ENCODE assay signal across 1 cellular context in the genomic region with DNA sequence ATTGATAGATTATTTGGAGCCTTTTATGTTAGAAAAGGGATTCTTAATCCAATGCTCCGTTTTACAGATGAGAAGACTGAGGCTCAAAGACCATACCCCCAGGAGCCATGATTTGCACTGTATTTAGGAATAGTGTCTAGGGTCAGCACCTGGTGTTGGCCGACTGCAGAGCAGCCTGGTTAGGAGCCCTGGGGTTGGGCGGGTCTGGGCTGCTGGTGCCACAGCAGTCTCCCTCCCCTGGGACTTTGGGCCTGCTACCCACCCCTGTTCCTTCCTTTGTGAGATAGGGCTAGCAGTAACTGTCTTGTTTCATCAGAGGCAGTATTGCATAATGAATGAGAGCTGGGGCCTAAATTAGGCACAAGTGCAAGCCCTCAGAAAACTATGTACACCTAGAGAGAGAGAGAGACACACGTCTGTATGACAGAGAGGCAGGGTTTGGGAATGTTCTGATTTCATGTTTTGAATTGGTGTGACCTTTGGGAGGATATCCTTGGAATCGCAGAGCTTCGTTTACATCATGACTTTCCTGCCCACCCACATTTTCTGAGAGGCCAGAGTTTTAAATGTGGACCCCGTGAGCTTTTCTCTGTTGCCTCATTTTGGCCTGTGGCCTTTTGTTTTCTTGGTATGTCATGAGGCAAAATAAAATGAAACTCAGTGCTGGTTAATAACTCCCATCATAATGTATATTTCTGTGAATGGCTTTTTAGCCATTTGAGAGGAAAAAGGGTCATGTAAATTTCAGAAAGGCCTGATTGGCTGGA.
TF ChIP-seq lines count a peak whose summit lies in the region.

No MANE protein-coding gene starts in this region.

TF ChIP-seq in HepG2, 621 proteins besides CTCF, POLR2A, EP300 and RAD21 (continued from another document and continues in another):
- TF ChIP-seq, protein P1, sequence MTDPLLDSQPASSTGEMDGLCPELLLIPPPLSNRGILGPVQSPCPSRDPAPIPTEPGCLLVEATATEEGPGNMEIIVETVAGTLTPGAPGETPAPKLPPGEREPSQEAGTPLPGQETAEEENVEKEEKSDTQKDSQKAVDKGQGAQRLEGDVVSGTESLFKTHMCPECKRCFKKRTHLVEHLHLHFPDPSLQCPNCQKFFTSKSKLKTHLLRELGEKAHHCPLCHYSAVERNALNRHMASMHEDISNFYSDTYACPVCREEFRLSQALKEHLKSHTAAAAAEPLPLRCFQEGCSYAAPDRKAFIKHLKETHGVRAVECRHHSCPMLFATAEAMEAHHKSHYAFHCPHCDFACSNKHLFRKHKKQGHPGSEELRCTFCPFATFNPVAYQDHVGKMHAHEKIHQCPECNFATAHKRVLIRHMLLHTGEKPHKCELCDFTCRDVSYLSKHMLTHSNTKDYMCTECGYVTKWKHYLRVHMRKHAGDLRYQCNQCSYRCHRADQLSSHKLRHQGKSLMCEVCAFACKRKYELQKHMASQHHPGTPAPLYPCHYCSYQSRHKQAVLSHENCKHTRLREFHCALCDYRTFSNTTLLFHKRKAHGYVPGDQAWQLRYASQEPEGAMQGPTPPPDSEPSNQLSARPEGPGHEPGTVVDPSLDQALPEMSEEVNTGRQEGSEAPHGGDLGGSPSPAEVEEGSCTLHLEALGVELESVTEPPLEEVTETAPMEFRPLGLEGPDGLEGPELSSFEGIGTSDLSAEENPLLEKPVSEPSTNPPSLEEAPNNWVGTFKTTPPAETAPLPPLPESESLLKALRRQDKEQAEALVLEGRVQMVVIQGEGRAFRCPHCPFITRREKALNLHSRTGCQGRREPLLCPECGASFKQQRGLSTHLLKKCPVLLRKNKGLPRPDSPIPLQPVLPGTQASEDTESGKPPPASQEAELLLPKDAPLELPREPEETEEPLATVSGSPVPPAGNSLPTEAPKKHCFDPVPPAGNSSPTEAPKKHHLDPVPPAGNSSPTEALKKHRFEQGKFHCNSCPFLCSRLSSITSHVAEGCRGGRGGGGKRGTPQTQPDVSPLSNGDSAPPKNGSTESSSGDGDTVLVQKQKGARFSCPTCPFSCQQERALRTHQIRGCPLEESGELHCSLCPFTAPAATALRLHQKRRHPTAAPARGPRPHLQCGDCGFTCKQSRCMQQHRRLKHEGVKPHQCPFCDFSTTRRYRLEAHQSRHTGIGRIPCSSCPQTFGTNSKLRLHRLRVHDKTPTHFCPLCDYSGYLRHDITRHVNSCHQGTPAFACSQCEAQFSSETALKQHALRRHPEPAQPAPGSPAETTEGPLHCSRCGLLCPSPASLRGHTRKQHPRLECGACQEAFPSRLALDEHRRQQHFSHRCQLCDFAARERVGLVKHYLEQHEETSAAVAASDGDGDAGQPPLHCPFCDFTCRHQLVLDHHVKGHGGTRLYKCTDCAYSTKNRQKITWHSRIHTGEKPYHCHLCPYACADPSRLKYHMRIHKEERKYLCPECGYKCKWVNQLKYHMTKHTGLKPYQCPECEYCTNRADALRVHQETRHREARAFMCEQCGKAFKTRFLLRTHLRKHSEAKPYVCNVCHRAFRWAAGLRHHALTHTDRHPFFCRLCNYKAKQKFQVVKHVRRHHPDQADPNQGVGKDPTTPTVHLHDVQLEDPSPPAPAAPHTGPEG (CRISPR knock-in tag; IDR thresholded peaks at IDR 0.05), result no peak
- TF ChIP-seq RXRB (CRISPR knock-in tag; IDR thresholded peaks at IDR 0.05; ENCODE audit: borderline replicate concordance), result peak; percentile 87
- TF ChIP-seq ZBTB7B (CRISPR knock-in tag; IDR thresholded peaks at IDR 0.05), result peak; percentile 85; the same call in 1 of the 2 replicates
- TF ChIP-seq TBX3 (IDR thresholded peaks at IDR 0.05; ENCODE audit: borderline replicate concordance), result no peak
- no peak for TF ChIP-seq TBL1XR1 (IDR thresholded peaks at IDR 0.05; ENCODE audit: borderline replicate concordance, low read length, partially characterized antibody)
- TF ChIP-seq HMG20A (CRISPR knock-in tag; IDR thresholded peaks at IDR 0.05; ENCODE audit: borderline replicate concordance), result peak; percentile 74; the same call in 1 of the 2 replicates
- 0 out of 2 replicates have a peak, but pooled peaks have one; percentile 38 for TF ChIP-seq SP4 (CRISPR knock-in tag; IDR thresholded peaks at IDR 0.05)
- TF ChIP-seq NCOA5 (CRISPR knock-in tag; IDR thresholded peaks at IDR 0.05), result no peak
- TF ChIP-seq, protein P2, sequence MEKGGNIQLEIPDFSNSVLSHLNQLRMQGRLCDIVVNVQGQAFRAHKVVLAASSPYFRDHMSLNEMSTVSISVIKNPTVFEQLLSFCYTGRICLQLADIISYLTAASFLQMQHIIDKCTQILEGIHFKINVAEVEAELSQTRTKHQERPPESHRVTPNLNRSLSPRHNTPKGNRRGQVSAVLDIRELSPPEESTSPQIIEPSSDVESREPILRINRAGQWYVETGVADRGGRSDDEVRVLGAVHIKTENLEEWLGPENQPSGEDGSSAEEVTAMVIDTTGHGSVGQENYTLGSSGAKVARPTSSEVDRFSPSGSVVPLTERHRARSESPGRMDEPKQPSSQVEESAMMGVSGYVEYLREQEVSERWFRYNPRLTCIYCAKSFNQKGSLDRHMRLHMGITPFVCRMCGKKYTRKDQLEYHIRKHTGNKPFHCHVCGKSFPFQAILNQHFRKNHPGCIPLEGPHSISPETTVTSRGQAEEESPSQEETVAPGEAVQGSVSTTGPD (CRISPR knock-in tag; IDR thresholded peaks at IDR 0.05), result no peak
- peak; percentile 17 for TF ChIP-seq XRCC5 (optimal IDR thresholded peaks at IDR 0.05; ENCODE audit: low read length)
- no peak for TF ChIP-seq ZNF274 (CRISPR knock-in tag; IDR thresholded peaks at IDR 0.05)
- TF ChIP-seq CEBPB (IDR thresholded peaks at IDR 0.05; ENCODE audit: borderline replicate concordance, low read depth, low read length), result peak; percentile 90
- TF ChIP-seq, protein P3, sequence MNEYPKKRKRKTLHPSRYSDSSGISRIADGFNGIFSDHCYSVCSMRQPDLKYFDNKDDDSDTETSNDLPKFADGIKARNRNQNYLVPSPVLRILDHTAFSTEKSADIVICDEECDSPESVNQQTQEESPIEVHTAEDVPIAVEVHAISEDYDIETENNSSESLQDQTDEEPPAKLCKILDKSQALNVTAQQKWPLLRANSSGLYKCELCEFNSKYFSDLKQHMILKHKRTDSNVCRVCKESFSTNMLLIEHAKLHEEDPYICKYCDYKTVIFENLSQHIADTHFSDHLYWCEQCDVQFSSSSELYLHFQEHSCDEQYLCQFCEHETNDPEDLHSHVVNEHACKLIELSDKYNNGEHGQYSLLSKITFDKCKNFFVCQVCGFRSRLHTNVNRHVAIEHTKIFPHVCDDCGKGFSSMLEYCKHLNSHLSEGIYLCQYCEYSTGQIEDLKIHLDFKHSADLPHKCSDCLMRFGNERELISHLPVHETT (CRISPR knock-in tag; conservative IDR thresholded peaks at IDR 0.05), result peak; percentile 35; the same call in 1 of the 2 replicates
- TF ChIP-seq HDAC2 (CRISPR knock-in tag; IDR thresholded peaks at IDR 0.05), result peak; percentile 92
- no peak for TF ChIP-seq GATAD1 (CRISPR knock-in tag; IDR thresholded peaks at IDR 0.05)
- TF ChIP-seq NKX3-1 (CRISPR knock-in tag; IDR thresholded peaks at IDR 0.05), result no peak
- TF ChIP-seq EHMT2 (IDR thresholded peaks at IDR 0.05; ENCODE audit: borderline replicate concordance, low read depth, low read length), result no peak; the same call in 1 of the 2 replicates
- TF ChIP-seq, protein P4, sequence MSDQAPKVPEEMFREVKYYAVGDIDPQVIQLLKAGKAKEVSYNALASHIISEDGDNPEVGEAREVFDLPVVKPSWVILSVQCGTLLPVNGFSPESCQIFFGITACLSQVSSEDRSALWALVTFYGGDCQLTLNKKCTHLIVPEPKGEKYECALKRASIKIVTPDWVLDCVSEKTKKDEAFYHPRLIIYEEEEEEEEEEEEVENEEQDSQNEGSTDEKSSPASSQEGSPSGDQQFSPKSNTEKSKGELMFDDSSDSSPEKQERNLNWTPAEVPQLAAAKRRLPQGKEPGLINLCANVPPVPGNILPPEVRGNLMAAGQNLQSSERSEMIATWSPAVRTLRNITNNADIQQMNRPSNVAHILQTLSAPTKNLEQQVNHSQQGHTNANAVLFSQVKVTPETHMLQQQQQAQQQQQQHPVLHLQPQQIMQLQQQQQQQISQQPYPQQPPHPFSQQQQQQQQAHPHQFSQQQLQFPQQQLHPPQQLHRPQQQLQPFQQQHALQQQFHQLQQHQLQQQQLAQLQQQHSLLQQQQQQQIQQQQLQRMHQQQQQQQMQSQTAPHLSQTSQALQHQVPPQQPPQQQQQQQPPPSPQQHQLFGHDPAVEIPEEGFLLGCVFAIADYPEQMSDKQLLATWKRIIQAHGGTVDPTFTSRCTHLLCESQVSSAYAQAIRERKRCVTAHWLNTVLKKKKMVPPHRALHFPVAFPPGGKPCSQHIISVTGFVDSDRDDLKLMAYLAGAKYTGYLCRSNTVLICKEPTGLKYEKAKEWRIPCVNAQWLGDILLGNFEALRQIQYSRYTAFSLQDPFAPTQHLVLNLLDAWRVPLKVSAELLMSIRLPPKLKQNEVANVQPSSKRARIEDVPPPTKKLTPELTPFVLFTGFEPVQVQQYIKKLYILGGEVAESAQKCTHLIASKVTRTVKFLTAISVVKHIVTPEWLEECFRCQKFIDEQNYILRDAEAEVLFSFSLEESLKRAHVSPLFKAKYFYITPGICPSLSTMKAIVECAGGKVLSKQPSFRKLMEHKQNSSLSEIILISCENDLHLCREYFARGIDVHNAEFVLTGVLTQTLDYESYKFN (CRISPR knock-in tag; conservative IDR thresholded peaks at IDR 0.05), result peak; percentile 87
- no peak for TF ChIP-seq HMGA1 (CRISPR knock-in tag; conservative IDR thresholded peaks at IDR 0.05)
- TF ChIP-seq ZMYM3 (CRISPR knock-in tag; IDR thresholded peaks at IDR 0.05), result peak; percentile 99
- peak; percentile 61; the same call in 1 of the 2 replicates for TF ChIP-seq HOXD1 (CRISPR knock-in tag; IDR thresholded peaks at IDR 0.05)
- TF ChIP-seq SAP130 (CRISPR knock-in tag; IDR thresholded peaks at IDR 0.05; ENCODE audit: low read depth), result peak; percentile 67
- no peak for TF ChIP-seq EEA1 (CRISPR knock-in tag; IDR thresholded peaks at IDR 0.05; ENCODE audit: borderline replicate concordance)
- no peak for TF ChIP-seq TCF7L2 (IDR thresholded peaks at IDR 0.05; ENCODE audit: low read depth, low read length)
- 0 out of 2 replicates have a peak, but pooled peaks have one; percentile 41 for TF ChIP-seq NFIC (IDR thresholded peaks at IDR 0.05; ENCODE audit: low read length)
- TF ChIP-seq ZNF121 (CRISPR knock-in tag; IDR thresholded peaks at IDR 0.05), result 0 out of 2 replicates have a peak, but pooled peaks have one; percentile 21
- no peak for TF ChIP-seq ZNF792 (CRISPR knock-in tag; IDR thresholded peaks at IDR 0.05)
- TF ChIP-seq, protein P5, sequence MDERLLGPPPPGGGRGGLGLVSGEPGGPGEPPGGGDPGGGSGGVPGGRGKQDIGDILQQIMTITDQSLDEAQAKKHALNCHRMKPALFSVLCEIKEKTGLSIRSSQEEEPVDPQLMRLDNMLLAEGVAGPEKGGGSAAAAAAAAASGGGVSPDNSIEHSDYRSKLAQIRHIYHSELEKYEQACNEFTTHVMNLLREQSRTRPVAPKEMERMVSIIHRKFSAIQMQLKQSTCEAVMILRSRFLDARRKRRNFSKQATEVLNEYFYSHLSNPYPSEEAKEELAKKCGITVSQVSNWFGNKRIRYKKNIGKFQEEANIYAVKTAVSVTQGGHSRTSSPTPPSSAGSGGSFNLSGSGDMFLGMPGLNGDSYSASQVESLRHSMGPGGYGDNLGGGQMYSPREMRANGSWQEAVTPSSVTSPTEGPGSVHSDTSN (CRISPR knock-in tag; IDR thresholded peaks at IDR 0.05), result no peak
- TF ChIP-seq BORCS8-MEF2B (CRISPR knock-in tag; IDR thresholded peaks at IDR 0.05), result 0 out of 2 replicates have a peak, but pooled peaks have one; percentile 39
- TF ChIP-seq TGIF2 (CRISPR knock-in tag; IDR thresholded peaks at IDR 0.05), result peak; percentile 83
- peak; percentile 19; the same call in 1 of the 2 replicates for TF ChIP-seq ERF (CRISPR knock-in tag; IDR thresholded peaks at IDR 0.05)
- TF ChIP-seq, protein P6, sequence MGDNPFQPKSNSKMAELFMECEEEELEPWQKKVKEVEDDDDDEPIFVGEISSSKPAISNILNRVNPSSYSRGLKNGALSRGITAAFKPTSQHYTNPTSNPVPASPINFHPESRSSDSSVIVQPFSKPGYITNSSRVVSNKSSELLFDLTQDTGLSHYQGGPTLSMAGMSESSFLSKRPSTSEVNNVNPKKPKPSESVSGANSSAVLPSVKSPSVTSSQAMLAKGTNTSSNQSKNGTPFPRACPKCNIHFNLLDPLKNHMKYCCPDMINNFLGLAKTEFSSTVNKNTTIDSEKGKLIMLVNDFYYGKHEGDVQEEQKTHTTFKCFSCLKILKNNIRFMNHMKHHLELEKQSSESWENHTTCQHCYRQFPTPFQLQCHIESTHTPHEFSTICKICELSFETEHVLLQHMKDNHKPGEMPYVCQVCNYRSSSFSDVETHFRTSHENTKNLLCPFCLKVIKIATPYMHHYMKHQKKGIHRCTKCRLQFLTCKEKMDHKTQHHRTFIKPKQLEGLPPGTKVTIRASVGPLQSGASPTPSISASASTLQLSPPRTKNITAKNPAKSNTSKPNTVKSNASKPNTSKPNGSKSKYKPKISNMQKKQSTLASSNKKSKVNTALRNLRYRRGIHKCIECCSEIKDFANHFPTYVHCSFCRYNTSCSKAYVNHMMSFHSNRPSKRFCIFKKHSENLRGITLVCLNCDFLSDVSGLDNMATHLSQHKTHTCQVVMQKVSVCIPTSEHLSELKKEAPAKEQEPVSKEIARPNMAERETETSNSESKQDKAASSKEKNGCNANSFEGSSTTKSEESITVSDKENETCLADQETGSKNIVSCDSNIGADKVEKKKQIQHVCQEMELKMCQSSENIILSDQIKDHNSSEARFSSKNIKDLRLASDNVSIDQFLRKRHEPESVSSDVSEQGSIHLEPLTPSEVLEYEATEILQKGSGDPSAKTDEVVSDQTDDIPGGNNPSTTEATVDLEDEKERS (CRISPR knock-in tag; IDR thresholded peaks at IDR 0.05), result no peak; the same call in 1 of the 2 replicates
- 0 out of 2 replicates have a peak, but pooled peaks have one; percentile 22 for TF ChIP-seq ZNF605 (CRISPR knock-in tag; IDR thresholded peaks at IDR 0.05)
- peak; percentile 33; the same call in 1 of the 2 replicates for TF ChIP-seq KLF6 (CRISPR knock-in tag; IDR thresholded peaks at IDR 0.05)
- TF ChIP-seq ZNF10 (CRISPR knock-in tag; IDR thresholded peaks at IDR 0.05; ENCODE audit: borderline replicate concordance, low read depth), result no peak
- TF ChIP-seq REXO4 (CRISPR knock-in tag; IDR thresholded peaks at IDR 0.05; ENCODE audit: borderline replicate concordance), result no peak
- TF ChIP-seq MIER2 (CRISPR knock-in tag; IDR thresholded peaks at IDR 0.05), result peak; percentile 64; the same call in 1 of the 2 replicates
- TF ChIP-seq ZNF570 (CRISPR knock-in tag; IDR thresholded peaks at IDR 0.05; ENCODE audit: borderline replicate concordance), result no peak
- TF ChIP-seq, protein P7, sequence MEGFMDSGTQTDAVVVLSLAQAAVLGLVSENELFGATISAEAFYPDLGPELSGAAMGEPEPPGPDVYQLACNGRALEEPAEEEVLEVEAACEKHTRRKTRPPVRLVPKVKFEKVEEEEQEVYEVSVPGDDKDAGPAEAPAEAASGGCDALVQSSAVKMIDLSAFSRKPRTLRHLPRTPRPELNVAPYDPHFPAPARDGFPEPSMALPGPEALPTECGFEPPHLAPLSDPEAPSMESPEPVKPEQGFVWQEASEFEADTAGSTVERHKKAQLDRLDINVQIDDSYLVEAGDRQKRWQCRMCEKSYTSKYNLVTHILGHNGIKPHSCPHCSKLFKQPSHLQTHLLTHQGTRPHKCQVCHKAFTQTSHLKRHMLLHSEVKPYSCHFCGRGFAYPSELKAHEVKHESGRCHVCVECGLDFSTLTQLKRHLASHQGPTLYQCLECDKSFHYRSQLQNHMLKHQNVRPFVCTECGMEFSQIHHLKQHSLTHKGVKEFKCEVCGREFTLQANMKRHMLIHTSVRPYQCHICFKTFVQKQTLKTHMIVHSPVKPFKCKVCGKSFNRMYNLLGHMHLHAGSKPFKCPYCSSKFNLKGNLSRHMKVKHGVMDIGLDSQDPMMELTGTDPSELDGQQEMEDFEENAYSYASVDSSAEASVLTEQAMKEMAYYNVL (CRISPR knock-in tag; IDR thresholded peaks at IDR 0.05; ENCODE audit: borderline replicate concordance), result 0 out of 2 replicates have a peak, but pooled peaks have one; percentile 47
- TF ChIP-seq ARNTL (CRISPR knock-in tag; IDR thresholded peaks at IDR 0.05), result 0 out of 2 replicates have a peak, but pooled peaks have one; percentile 50
- TF ChIP-seq HNRNPUL1 (IDR thresholded peaks at IDR 0.05; ENCODE audit: low read depth, low read length), result no peak
